Comparison of ENCODE assay signal across 10 cellular contexts in genomic region chr10:71965623-71966022, GRCh38. TPM values are rescaled to one million over a fixed set of nuclear protein-coding genes. Genes with fewer than 3 reads are reported as not detected.
A peak's percentile ranks its signal among the peaks of the same experiment; 100 is the strongest.
DNase-seq lines count a peak whose midpoint lies in the region; ATAC-seq and TF ChIP-seq lines count a peak whose summit lies in the region.
"Had no signal": no experiment of that assay in that cellular context is flagged by ENCODE, and none has a peak within 500 bp of the region (broad histone marks: within the 10 kb centered on the region; RNA-seq: fewer than 3 reads in every experiment).

No MANE protein-coding gene starts in this region.

- peaks cover 48% of the 10 kb centered on the region for H3K27me3 Mint-ChIP-seq in activated CD8-positive, alpha-beta T cell treated with anti-CD3 and anti-CD28 coated beads for 36 hours
- peaks cover 47% of the 10 kb centered on the region for H3K27me3 Mint-ChIP-seq in activated CD8-positive, alpha-beta T cell treated with anti-CD3 and anti-CD28 coated beads, Interleukin-2, amount 10 ng/mL, durations not matched to agents 7 days and 5 days (ENCODE audit: low read depth)

- no peak for ATAC-seq in activated CD8-positive, alpha-beta T cell treated with anti-CD3 and anti-CD28 coated beads for 36 hours
- no peak for ATAC-seq in activated CD8-positive, alpha-beta T cell treated with anti-CD3 and anti-CD28 coated beads, Interleukin-2, amount 10 ng/mL, durations not matched to agents 7 days and 5 days
- ATAC-seq in GM19324 (IDR thresholded peaks at IDR 0.05; ENCODE audit: low FRiP score, unreplicated experiment): no peak
- ATAC-seq in GM19035 (IDR thresholded peaks at IDR 0.05; ENCODE audit: unreplicated experiment): no peak
- no peak for ATAC-seq in HG02678 (IDR thresholded peaks at IDR 0.05; ENCODE audit: unreplicated experiment)

- no peaks in the 10 kb centered on the region for H3K9me3 Mint-ChIP-seq in activated CD8-positive, alpha-beta T cell treated with anti-CD3 and anti-CD28 coated beads for 36 hours
- no peaks in the 10 kb centered on the region for H3K9me3 Mint-ChIP-seq in activated CD8-positive, alpha-beta T cell treated with anti-CD3 and anti-CD28 coated beads, Interleukin-2, amount 10 ng/mL, durations not matched to agents 7 days and 5 days (ENCODE audit: insufficient read depth)

- H3K9me3 ChIP-seq in mesodermal cell (ENCODE audit: control insufficient read depth, low read length) (no peaks in the 10 kb centered on the region), transverse colon (no peaks in the 10 kb centered on the region)

- no peak for TF ChIP-seq EP300 in transverse colon (IDR thresholded peaks at IDR 0.05; ENCODE audit: low read depth)

- CTCF ChIA-PET in activated CD8-positive, alpha-beta T cell treated with anti-CD3 and anti-CD28 coated beads for 36 hours (lab: Charles Lee): interaction anchor here (0.8 to 1.2 kb wide), 2 partner anchors 10 to 69 kb away, joined by 3 to 4 read pairs; no protein-coding TSS in a partner anchor
- CTCF ChIA-PET in activated CD8-positive, alpha-beta T cell treated with anti-CD3 and anti-CD28 coated beads, Interleukin-2, amount 10 ng/mL, durations not matched to agents 7 days and 5 days (lab: Charles Lee): no interaction called here

- intact Hi-C loops in activated CD8-positive, alpha-beta T cell treated with anti-CD3 and anti-CD28 coated beads for 36 hours (cut with micrococcal nuclease): no loop called here
- intact Hi-C loops in transverse colon (cut with DNase I; ENCODE audit: low total_unique reads): no loop called here

- H3K27me3 ChIP-seq in transverse colon: peaks cover 29% of the 10 kb centered on the region

- H3K36me3 Mint-ChIP-seq in activated CD8-positive, alpha-beta T cell treated with anti-CD3 and anti-CD28 coated beads for 36 hours (ENCODE audit: low read depth): no peaks in the 10 kb centered on the region
- no peaks in the 10 kb centered on the region for H3K36me3 Mint-ChIP-seq in activated CD8-positive, alpha-beta T cell treated with anti-CD3 and anti-CD28 coated beads, Interleukin-2, amount 10 ng/mL, durations not matched to agents 7 days and 5 days (ENCODE audit: low read depth)

- peak overlapping the region; percentile 72 for H3K4me3 Mint-ChIP-seq in activated CD8-positive, alpha-beta T cell treated with anti-CD3 and anti-CD28 coated beads for 36 hours
- H3K4me3 Mint-ChIP-seq in activated CD8-positive, alpha-beta T cell treated with anti-CD3 and anti-CD28 coated beads, Interleukin-2, amount 10 ng/mL, durations not matched to agents 7 days and 5 days: no peak overlapping the region

- H3K27ac Mint-ChIP-seq in activated CD8-positive, alpha-beta T cell treated with anti-CD3 and anti-CD28 coated beads for 36 hours: no peak overlapping the region
- H3K27ac Mint-ChIP-seq in activated CD8-positive, alpha-beta T cell treated with anti-CD3 and anti-CD28 coated beads, Interleukin-2, amount 10 ng/mL, durations not matched to agents 7 days and 5 days: no peak overlapping the region

- no peak for TF ChIP-seq POLR2A in transverse colon (IDR thresholded peaks at IDR 0.05)

- TF ChIP-seq CTCF in activated CD8-positive, alpha-beta T cell treated with anti-CD3 and anti-CD28 coated beads for 36 hours (IDR thresholded peaks at IDR 0.05): no peak
- no peak for TF ChIP-seq CTCF in transverse colon (IDR thresholded peaks at IDR 0.05)

- peaks cover 21% of the 10 kb centered on the region for H3K4me1 Mint-ChIP-seq in activated CD8-positive, alpha-beta T cell treated with anti-CD3 and anti-CD28 coated beads for 36 hours (ENCODE audit: low read depth)
- H3K4me1 Mint-ChIP-seq in activated CD8-positive, alpha-beta T cell treated with anti-CD3 and anti-CD28 coated beads, Interleukin-2, amount 10 ng/mL, durations not matched to agents 7 days and 5 days (ENCODE audit: low read depth): peaks cover 8% of the 10 kb centered on the region

- no peak for DNase-seq in activated CD8-positive, alpha-beta T cell treated with anti-CD3 and anti-CD28 coated beads for 36 hours
- no peak for DNase-seq in activated CD8-positive, alpha-beta T cell treated with anti-CD3 and anti-CD28 coated beads, Interleukin-2, amount 10 ng/mL, durations not matched to agents 7 days and 5 days
- DNase-seq in transverse colon: no peak
- DNase-seq: NCI-H2171 treated with DMSO at 0.1 percent for 48 hours had no signal

- POLR2A ChIA-PET in activated CD8-positive, alpha-beta T cell treated with anti-CD3 and anti-CD28 coated beads for 36 hours (lab: Charles Lee): no interaction called here
- POLR2A ChIA-PET in activated CD8-positive, alpha-beta T cell treated with anti-CD3 and anti-CD28 coated beads, Interleukin-2, amount 10 ng/mL, durations not matched to agents 7 days and 5 days (lab: Charles Lee): no interaction called here

- H3K4me1 ChIP-seq in mesodermal cell (ENCODE audit: control insufficient read depth, insufficient read depth, low read length, poor library complexity, severe bottlenecking): peaks cover 43% of the 10 kb centered on the region
- H3K4me1 ChIP-seq in transverse colon: peaks cover 6 to 38% (median 19%) of the 10 kb centered on the region in 4 donors

- H3K36me3 ChIP-seq in mesodermal cell (ENCODE audit: control insufficient read depth, insufficient read depth, low read length): peaks cover 11% of the 10 kb centered on the region
- no peaks in the 10 kb centered on the region for H3K36me3 ChIP-seq in transverse colon

- in situ Hi-C loops in transverse colon (cut with MboI; ENCODE audit: low pct_ligation_motif_present in 1 of 4, low pct_unique_long_range_greater_than_20kb in 1 of 4, low sequenced_read_pairs in 3 of 4): no loop called here

- WGBS in mesodermal cell (ENCODE audit: insufficient coverage in 2 of 2), 2 experiments: 72 to 74% methylated on average over 4 of the region's 4 CpGs
- WGBS in transverse colon (ENCODE audit: low coverage in 1 of 2), 2 donors: 66% methylated on average over 4 of the region's 4 CpGs; no CpG with 5 or more reads in 1 of the 2 donors

- H3K4me3 ChIP-seq in mesodermal cell (ENCODE audit: extremely low read depth, insufficient read depth, low read length, poor library complexity, severe bottlenecking) (peak overlapping the region; percentile 70), transverse colon (peak overlapping the region; percentile 46 to 64 (median 56))

- H3K27ac ChIP-seq in cingulate gyrus (ENCODE audit: low read depth, low read length): peak overlapping the region; percentile 97
- peak overlapping the region; percentile 71 for H3K27ac ChIP-seq in mesodermal cell (ENCODE audit: low read depth, low read length, severe bottlenecking)
- peak overlapping the region; percentile 86 to 96 (median 89) for H3K27ac ChIP-seq in transverse colon
- H3K27ac ChIP-seq: C4-2B had no signal

RNA-seq across cellular contexts. Expression of gene CHST3, which starts 1.4 kb away (rescaled TPM):
- under 1 TPM; 0.20 to 0.36 TPM for total RNA-seq in activated CD8-positive, alpha-beta T cell treated with anti-CD3 and anti-CD28 coated beads for 36 hours
- total RNA-seq in activated CD8-positive, alpha-beta T cell treated with anti-CD3 and anti-CD28 coated beads, Interleukin-2, amount 10 ng/mL, durations not matched to agents 7 days and 5 days: not detected
- 13.5 TPM for polyA plus RNA-seq in mesodermal cell (2013, experiment 1 of 2)
- polyA plus RNA-seq in mesodermal cell (2013, experiment 2 of 2): 11.0 TPM
- total RNA-seq in transverse colon: 10 to 100 TPM in 1 of 4 donors, 1 to 10 TPM in 3; 1.6 to 10.5 (median 3.9) TPM
